In genomic region chr9:137606734-137607138, GRCh38 we compare ENCODE assay signal across 9 cellular contexts. TPM values are rescaled to one million over a fixed set of nuclear protein-coding genes. Genes with fewer than 3 reads are reported as not detected.
DNase-seq lines count a peak whose midpoint lies in the region; ATAC-seq, FAIRE-seq and TF ChIP-seq lines count a peak whose summit lies in the region.
"Had no signal": no experiment of that assay in that cellular context is flagged by ENCODE, and none has a peak within 500 bp of the region (broad histone marks: within the 10 kb centered on the region; RNA-seq: fewer than 3 reads in every experiment).

No MANE protein-coding gene starts in this region.

- H3K36me3 Mint-ChIP-seq in activated CD8-positive, alpha-beta memory T cell treated with anti-CD3 and anti-CD28 coated beads, Interleukin-2, amount 10 ng/mL, durations not matched to agents 7 days and 5 days = no peaks in the 10 kb centered on the region
- H3K36me3 Mint-ChIP-seq in brain (no peaks in the 10 kb centered on the region), type B pancreatic cell (no peaks in the 10 kb centered on the region)

- peak overlapping the region; percentile 87 for H3K4me3 ChIP-seq in lung

- no peak for DNase-seq in activated CD8-positive, alpha-beta memory T cell treated with anti-CD3 and anti-CD28 coated beads, Interleukin-2, amount 10 ng/mL, durations not matched to agents 7 days and 5 days
- no peak for DNase-seq in activated CD8-positive, alpha-beta memory T cell treated with anti-CD3 and anti-CD28 coated beads, Interleukin-2, amount 50 U/mL, for 48 hours
- no peak for DNase-seq in lung (ENCODE audit: low spot score)
- DNase-seq in type B pancreatic cell (ENCODE audit: extremely low spot score, unreplicated experiment) = no peak
- DNase-seq in NCI-H187 (lab: John Stamatoyannopoulos, UW) = no peak
- DNase-seq in GM19239 (ENCODE audit: insufficient read length, low spot score) = no peak
- DNase-seq: C1 segment of cervical spinal cord had no signal

- H3K4me1 Mint-ChIP-seq in activated CD8-positive, alpha-beta memory T cell treated with anti-CD3 and anti-CD28 coated beads, Interleukin-2, amount 10 ng/mL, durations not matched to agents 7 days and 5 days = peaks cover 26% of the 10 kb centered on the region
- H3K4me1 Mint-ChIP-seq in brain (peaks cover 40% of the 10 kb centered on the region), type B pancreatic cell (ENCODE audit: unreplicated experiment) (peaks cover 11% of the 10 kb centered on the region)

- no peaks in the 10 kb centered on the region for H3K27me3 ChIP-seq in lung (ENCODE audit: control insufficient read depth, insufficient read depth)

- peaks cover 4 to 26% of the 10 kb centered on the region in 2 donors for H3K4me1 ChIP-seq in lung (ENCODE audit: control insufficient read depth in 2 of 2, insufficient read depth in 2 of 2, low read length in 2 of 2)

- peak overlapping the region; percentile 73 for H3K4me3 Mint-ChIP-seq in activated CD8-positive, alpha-beta memory T cell treated with anti-CD3 and anti-CD28 coated beads, Interleukin-2, amount 10 ng/mL, durations not matched to agents 7 days and 5 days
- peak overlapping the region; percentile 79 to 88 (median 83) for H3K4me3 Mint-ChIP-seq in brain
- H3K4me3 Mint-ChIP-seq in type B pancreatic cell = peak overlapping the region; percentile 89

- no peaks in the 10 kb centered on the region for H3K27me3 Mint-ChIP-seq in activated CD8-positive, alpha-beta memory T cell treated with anti-CD3 and anti-CD28 coated beads, Interleukin-2, amount 10 ng/mL, durations not matched to agents 7 days and 5 days
- H3K27me3 Mint-ChIP-seq in brain = peaks cover 10% of the 10 kb centered on the region
- H3K27me3 Mint-ChIP-seq in type B pancreatic cell = peaks cover 24% of the 10 kb centered on the region

- CTCF ChIA-PET in activated CD8-positive, alpha-beta memory T cell treated with anti-CD3 and anti-CD28 coated beads, Interleukin-2, amount 10 ng/mL, durations not matched to agents 7 days and 5 days (lab: Charles Lee) = interaction anchor here (1.1 to 1.4 kb wide), 2 partner anchors 12 to 22 kb away, joined by 3 read pairs; partner anchors contain the start of gene EHMT1

- peak overlapping the region in 1 of 2 donors; percentile 95 for H3K27ac ChIP-seq in lung (ENCODE audit: low read depth in 1 of 2, low read length in 1 of 2)

- 23 to 25% methylated on average over 12 to 13 of the region's 13 CpGs for WGBS in lung, 2 donors

- no peak for TF ChIP-seq CTCF in brain (conservative IDR thresholded peaks at IDR 0.05)
- no peak for TF ChIP-seq CTCF in lung (IDR thresholded peaks at IDR 0.05; ENCODE audit: control extremely low read depth, extremely low read depth)
- TF ChIP-seq CTCF in type B pancreatic cell (conservative IDR thresholded peaks at IDR 0.05) = no peak

- no peaks in the 10 kb centered on the region for H3K36me3 ChIP-seq in lung (ENCODE audit: control insufficient read depth in 2 of 2, insufficient read depth in 2 of 2, low read length in 2 of 2)

- H3K9me3 ChIP-seq in lung (ENCODE audit: control insufficient read depth in 2 of 2, insufficient read depth in 1 of 2, low read length in 1 of 2) = no peaks in the 10 kb centered on the region

- H3K27ac Mint-ChIP-seq in activated CD8-positive, alpha-beta memory T cell treated with anti-CD3 and anti-CD28 coated beads, Interleukin-2, amount 10 ng/mL, durations not matched to agents 7 days and 5 days = no peak overlapping the region
- H3K27ac Mint-ChIP-seq in brain (peak overlapping the region in 4 of 5 experiments; percentile 42 to 80 (median 64)), type B pancreatic cell (peak overlapping the region; percentile 92)

- FAIRE-seq in GM19239 (lab: Jason Lieb, UNC) = no peak

- no peaks in the 10 kb centered on the region for H3K9me3 Mint-ChIP-seq in activated CD8-positive, alpha-beta memory T cell treated with anti-CD3 and anti-CD28 coated beads, Interleukin-2, amount 10 ng/mL, durations not matched to agents 7 days and 5 days (ENCODE audit: low read depth)
- H3K9me3 Mint-ChIP-seq in brain = peaks cover 0 to 3% (median 0%) of the 10 kb centered on the region in 5 experiments
- H3K9me3 Mint-ChIP-seq in type B pancreatic cell = no peaks in the 10 kb centered on the region

- no peak for ATAC-seq in activated CD8-positive, alpha-beta memory T cell treated with anti-CD3 and anti-CD28 coated beads, Interleukin-2, amount 10 ng/mL, durations not matched to agents 7 days and 5 days
- ATAC-seq in lung (ENCODE audit: insufficient read depth, low FRiP score) (no peak), HG02571 (IDR thresholded peaks at IDR 0.05; ENCODE audit: unreplicated experiment) (no peak)

RNA-seq across cellular contexts. Expression of gene ARRDC1, which starts 1.2 kb away (rescaled TPM):
- 10 to 100 TPM; 49.0 to 50.1 TPM for total RNA-seq in activated CD8-positive, alpha-beta memory T cell treated with anti-CD3 and anti-CD28 coated beads, Interleukin-2, amount 10 ng/mL, durations not matched to agents 7 days and 5 days
- 43.8 TPM for polyA plus RNA-seq in brain (ENCODE audit: insufficient read depth, low read depth, low replicate concordance)
- total RNA-seq in lung = 10 to 100 TPM; 57.4 to 94.8 TPM
- 100 to 1,000 TPM in 1 of 2 donors, 10 to 100 TPM in 1; 94.4 to 137 TPM for polyA plus RNA-seq in lung
- 46.4 and 96.6 TPM in 2 replicates for total RNA-seq in type B pancreatic cell (ENCODE audit: low replicate concordance)

RNA-seq across cellular contexts. Expression of gene EHMT1, which starts 12.1 kb away (rescaled TPM):
- 100 to 1,000 TPM in 1 of 2 experiments, 10 to 100 TPM in 1; 99.9 to 130 TPM for total RNA-seq in activated CD8-positive, alpha-beta memory T cell treated with anti-CD3 and anti-CD28 coated beads, Interleukin-2, amount 10 ng/mL, durations not matched to agents 7 days and 5 days
- polyA plus RNA-seq in brain (ENCODE audit: insufficient read depth, low read depth, low replicate concordance) (69.6 TPM), lung (10 to 100 TPM; 32.2 to 39.9 TPM)
- total RNA-seq in lung (10 to 100 TPM; 76.4 to 91.5 TPM), type B pancreatic cell (ENCODE audit: low replicate concordance) (99.8 and 111 TPM in 2 replicates)

RNA-seq across cellular contexts. Expression of gene ZMYND19, which starts 16.4 kb away (rescaled TPM):
- 10 to 100 TPM; 34.0 to 46.0 TPM for total RNA-seq in activated CD8-positive, alpha-beta memory T cell treated with anti-CD3 and anti-CD28 coated beads, Interleukin-2, amount 10 ng/mL, durations not matched to agents 7 days and 5 days
- polyA plus RNA-seq in brain (ENCODE audit: insufficient read depth, low read depth, low replicate concordance) (41.3 TPM), lung (10 to 100 TPM; 15.4 to 29.1 TPM)
- total RNA-seq in lung (10 to 100 TPM; 11.4 to 25.5 TPM), type B pancreatic cell (ENCODE audit: low replicate concordance) (41.7 and 45.3 TPM in 2 replicates)

RNA-seq across cellular contexts. Expression of gene DPH7, which starts 28.0 kb away (rescaled TPM):
- 10 to 100 TPM; 39.9 to 45.1 TPM for total RNA-seq in activated CD8-positive, alpha-beta memory T cell treated with anti-CD3 and anti-CD28 coated beads, Interleukin-2, amount 10 ng/mL, durations not matched to agents 7 days and 5 days
- polyA plus RNA-seq in brain (ENCODE audit: insufficient read depth, low read depth, low replicate concordance) (19.4 TPM), lung (10 to 100 TPM; 23.6 to 32.6 TPM)
- total RNA-seq in lung (10 to 100 TPM; 28.0 to 36.5 TPM), type B pancreatic cell (ENCODE audit: low replicate concordance) (33.8 and 45.8 TPM in 2 replicates)

RNA-seq across cellular contexts. Expression of gene MRPL41, which starts 55.1 kb away (rescaled TPM):
- 10 to 100 TPM; 57.9 to 58.3 TPM for total RNA-seq in activated CD8-positive, alpha-beta memory T cell treated with anti-CD3 and anti-CD28 coated beads, Interleukin-2, amount 10 ng/mL, durations not matched to agents 7 days and 5 days
- polyA plus RNA-seq in brain (ENCODE audit: insufficient read depth, low read depth, low replicate concordance) (87.2 TPM), lung (100 to 1,000 TPM in 1 of 2 donors, 10 to 100 TPM in 1; 51.3 to 110 TPM)
- total RNA-seq in lung (10 to 100 TPM; 24.2 to 55.2 TPM), type B pancreatic cell (ENCODE audit: low replicate concordance) (50.4 and 51.6 TPM in 2 replicates)
